In genomic region chr2:88671786-88672427, GRCh38 we compare ENCODE assay signal across 8 cellular contexts. TPM values are rescaled to one million over a fixed set of nuclear protein-coding genes. Genes with fewer than 3 reads are reported as not detected.
DNase-seq lines count a peak whose midpoint lies in the region; ATAC-seq and TF ChIP-seq lines count a peak whose summit lies in the region.

No MANE protein-coding gene starts in this region.

- no peaks in the 10 kb centered on the region for H3K9me3 ChIP-seq in tibial artery

- peaks cover 4% of the 10 kb centered on the region for H3K4me1 Mint-ChIP-seq in activated CD8-positive, alpha-beta memory T cell treated with anti-CD3 and anti-CD28 coated beads, Interleukin-2, amount 10 ng/mL, durations not matched to agents 7 days and 5 days

- no peaks in the 10 kb centered on the region for H3K36me3 Mint-ChIP-seq in activated CD8-positive, alpha-beta memory T cell treated with anti-CD3 and anti-CD28 coated beads, Interleukin-2, amount 10 ng/mL, durations not matched to agents 7 days and 5 days

- peaks cover 10% of the 10 kb centered on the region for H3K27me3 Mint-ChIP-seq in activated CD8-positive, alpha-beta memory T cell treated with anti-CD3 and anti-CD28 coated beads, Interleukin-2, amount 10 ng/mL, durations not matched to agents 7 days and 5 days

- H3K27ac ChIP-seq in brain microvascular endothelial cell, result no peak overlapping the region
- no peak overlapping the region for H3K27ac ChIP-seq in tibial artery

- in situ Hi-C loops in brain microvascular endothelial cell (cut with HindIII; ENCODE audit: low pct_ligation_motif_present, low sequenced_read_pairs), result no loop called here

- H3K27me3 ChIP-seq in brain microvascular endothelial cell (replicated peaks) (peaks cover 2% of the 10 kb centered on the region), tibial artery (no peaks in the 10 kb centered on the region)

- CTCF ChIA-PET in activated CD8-positive, alpha-beta memory T cell treated with anti-CD3 and anti-CD28 coated beads, Interleukin-2, amount 10 ng/mL, durations not matched to agents 7 days and 5 days (lab: Charles Lee), result interaction anchor here (0.6 to 3.5 kb wide), 35 partner anchors 9 to 481 kb away, joined by 3 to 42 read pairs (median 5); partner anchors contain the start of genes EIF2AK3 and RPIA

- no peaks in the 10 kb centered on the region for H3K9me3 Mint-ChIP-seq in activated CD8-positive, alpha-beta memory T cell treated with anti-CD3 and anti-CD28 coated beads, Interleukin-2, amount 10 ng/mL, durations not matched to agents 7 days and 5 days (ENCODE audit: low read depth)

- no peak overlapping the region for H3K4me3 Mint-ChIP-seq in activated CD8-positive, alpha-beta memory T cell treated with anti-CD3 and anti-CD28 coated beads, Interleukin-2, amount 10 ng/mL, durations not matched to agents 7 days and 5 days

- peak; percentile 84 for TF ChIP-seq CTCF in brain microvascular endothelial cell (IDR thresholded peaks at IDR 0.05; ENCODE audit: low read depth, low read length, missing control alignments)
- peak; percentile 70 to 85 for TF ChIP-seq CTCF in tibial artery (IDR thresholded peaks at IDR 0.05)

- no peak for DNase-seq in activated CD8-positive, alpha-beta memory T cell treated with anti-CD3 and anti-CD28 coated beads, Interleukin-2, amount 10 ng/mL, durations not matched to agents 7 days and 5 days
- no peak for DNase-seq in activated CD8-positive, alpha-beta memory T cell treated with anti-CD3 and anti-CD28 coated beads, Interleukin-2, amount 50 U/mL, for 4 hours
- DNase-seq in NCI-H82 (lab: John Stamatoyannopoulos, UW) (peak; percentile 65), brain microvascular endothelial cell (peak; percentile 66), kidney glomerular epithelial cell (lab: John Stamatoyannopoulos, UW) (peak; percentile 68), tibial artery (no peak)

- H3K36me3 ChIP-seq in brain microvascular endothelial cell (replicated peaks), result no peaks in the 10 kb centered on the region
- H3K36me3 ChIP-seq in tibial artery, result no peaks in the 10 kb centered on the region

- intact Hi-C loops in tibial artery (cut with DNase I; ENCODE audit: low total_unique reads), result loop anchor here (2.0 kb wide), 1 partner anchor 79 kb away; no protein-coding TSS in a partner anchor

- H3K4me3 ChIP-seq in brain microvascular endothelial cell (ENCODE audit: low read depth, low read length) (no peak overlapping the region), tibial artery (no peak overlapping the region)

- H3K4me1 ChIP-seq in tibial artery, result no peaks in the 10 kb centered on the region

- ATAC-seq in activated CD8-positive, alpha-beta memory T cell treated with anti-CD3 and anti-CD28 coated beads, Interleukin-2, amount 10 ng/mL, durations not matched to agents 7 days and 5 days, result peak; percentile 69
- ATAC-seq in HG02938 (IDR thresholded peaks at IDR 0.05; ENCODE audit: unreplicated experiment), result peak; percentile 64
- no peak for ATAC-seq in GM19328 (IDR thresholded peaks at IDR 0.05; ENCODE audit: unreplicated experiment)

- no peak overlapping the region for H3K27ac Mint-ChIP-seq in activated CD8-positive, alpha-beta memory T cell treated with anti-CD3 and anti-CD28 coated beads, Interleukin-2, amount 10 ng/mL, durations not matched to agents 7 days and 5 days

RNA-seq across cellular contexts. Expression of gene RPIA, which starts 19.6 kb away (rescaled TPM):
- total RNA-seq in activated CD8-positive, alpha-beta memory T cell treated with anti-CD3 and anti-CD28 coated beads, Interleukin-2, amount 10 ng/mL, durations not matched to agents 7 days and 5 days, result 10 to 100 TPM; 42.1 to 54.4 TPM

RNA-seq across cellular contexts. Expression of gene EIF2AK3, which starts 44.6 kb away (rescaled TPM):
- 10 to 100 TPM; 17.0 to 29.8 TPM for total RNA-seq in activated CD8-positive, alpha-beta memory T cell treated with anti-CD3 and anti-CD28 coated beads, Interleukin-2, amount 10 ng/mL, durations not matched to agents 7 days and 5 days

Comparison
In these comparisons a context has a peak if more than half of its experiments do, and no peak if none do; other contexts are left out.
1. DNase-seq: peak in NCI-H82 (single experiment), brain microvascular endothelial cell (single experiment) and kidney glomerular epithelial cell (single experiment); none in activated CD8-positive, alpha-beta memory T cell treated with anti-CD3 and anti-CD28 coated beads, Interleukin-2, amount 10 ng/mL, durations not matched to agents 7 days and 5 days (single experiment), activated CD8-positive, alpha-beta memory T cell treated with anti-CD3 and anti-CD28 coated beads, Interleukin-2, amount 50 U/mL, for 4 hours (single experiment) and tibial artery (0 of 2).